Comparison of ENCODE assay signal across 1 cellular context in the genomic region with DNA sequence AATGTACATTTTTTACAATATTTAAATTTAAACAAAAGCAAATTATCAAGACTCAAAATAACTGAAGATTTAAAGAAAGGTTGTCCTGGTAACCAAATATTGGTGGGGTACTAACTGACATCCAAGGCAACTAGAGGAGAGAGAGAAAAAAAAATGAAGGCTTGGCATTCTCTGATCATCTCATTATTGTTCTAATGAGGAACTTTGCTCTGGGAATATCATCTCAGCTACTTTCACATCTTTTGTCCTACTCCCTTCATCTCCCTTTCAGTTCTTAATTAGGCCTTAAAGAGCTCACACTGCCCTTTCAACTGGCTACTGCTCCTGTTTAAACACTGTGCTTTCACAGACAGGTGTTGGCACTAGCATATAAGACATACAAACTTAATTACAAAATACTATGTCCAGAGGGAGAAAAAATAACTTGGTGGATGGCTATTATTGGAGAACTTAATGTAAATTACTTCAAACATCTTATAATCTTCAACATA.
TF ChIP-seq lines count a peak whose summit lies in the region.

No MANE protein-coding gene starts in this region.

TF ChIP-seq in GM23338, 12 proteins besides CTCF, POLR2A, EP300 and RAD21 (continued from another document):
- TF ChIP-seq ZNF462 (CRISPR knock-in tag; IDR thresholded peaks at IDR 0.05) = no peak
- no peak for TF ChIP-seq JUNB (IDR thresholded peaks at IDR 0.05; ENCODE audit: unreplicated experiment)
- no peak for TF ChIP-seq STAT1 (IDR thresholded peaks at IDR 0.05; ENCODE audit: unreplicated experiment)
TF ChIP-seq in GM23338: peak in this region for 0.
